In genomic region chr6:37695857-37696219, GRCh38 we compare ENCODE assay signal across 8 cellular contexts. TPM values are rescaled to one million over a fixed set of nuclear protein-coding genes. Genes with fewer than 3 reads are reported as not detected.
DNase-seq lines count a peak whose midpoint lies in the region; ATAC-seq, FAIRE-seq and TF ChIP-seq lines count a peak whose summit lies in the region.

No MANE protein-coding gene starts in this region.

- no peaks in the 10 kb centered on the region for H3K4me1 ChIP-seq in small intestine (ENCODE audit: control insufficient read depth in 2 of 2, insufficient read depth in 1 of 2, low read depth in 1 of 2, low read length in 1 of 2)

- H3K4me3 ChIP-seq in AG10803 (ENCODE audit: low read length) (peak overlapping the region; percentile 74), choroid plexus epithelial cell (ENCODE audit: low read depth, low read length) (peak overlapping the region; percentile 69), small intestine (ENCODE audit: low read depth in 1 of 2, low read length in 2 of 2) (peak overlapping the region in 1 of 2 donors; percentile 67)

- TF ChIP-seq CTCF in AG10803 (conservative IDR thresholded peaks at IDR 0.05; ENCODE audit: low read length) (no peak), choroid plexus epithelial cell (conservative IDR thresholded peaks at IDR 0.05; ENCODE audit: low read depth, low read length) (no peak), nephron (IDR thresholded peaks at IDR 0.05; ENCODE audit: unreplicated experiment in 3 of 3) (no peak)

- WGBS in small intestine, 3 donors: 3 to 14% (median 3%) methylated on average over 19 of the region's 19 CpGs

- H3K27ac Mint-ChIP-seq in IgD-negative memory B cell: peak overlapping the region in 2 of 3 donors; percentile 73 to 75
- H3K27ac Mint-ChIP-seq in nephron: peak overlapping the region in 1 of 3 experiments; percentile 10

- H3K4me1 Mint-ChIP-seq in IgD-negative memory B cell: peaks cover 6 to 25% (median 12%) of the 10 kb centered on the region in 3 donors
- peaks cover 26% of the 10 kb centered on the region for H3K4me1 Mint-ChIP-seq in nephron

- no peaks in the 10 kb centered on the region for H3K9me3 ChIP-seq in small intestine (ENCODE audit: control insufficient read depth, low read depth)

- H3K36me3 Mint-ChIP-seq in IgD-negative memory B cell: peaks cover 4% of the 10 kb centered on the region
- H3K36me3 Mint-ChIP-seq in nephron (ENCODE audit: low read depth): peaks cover 5% of the 10 kb centered on the region

- peak overlapping the region; percentile 84 to 93 (median 90) for H3K4me3 Mint-ChIP-seq in IgD-negative memory B cell
- peak overlapping the region; percentile 86 to 94 (median 88) for H3K4me3 Mint-ChIP-seq in nephron

- DNase-seq in AG10803 (ENCODE audit: low read depth) (peak; percentile 13), choroid plexus epithelial cell (ENCODE audit: low read depth) (no peak), small intestine (no peak), T-helper 9 cell (no peak)
- DNase-seq in NK-92 treated with Interleukin-12 subunit alpha and Interleukin-12 subunit beta, amount 100 ng/mL, for 24 hours (lab: John Stamatoyannopoulos, UW): no peak

- ATAC-seq in GM18502 (IDR thresholded peaks at IDR 0.05; ENCODE audit: poor library complexity, unreplicated experiment): no peak

- H3K9me3 Mint-ChIP-seq in IgD-negative memory B cell: no peaks in the 10 kb centered on the region
- no peaks in the 10 kb centered on the region for H3K9me3 Mint-ChIP-seq in nephron

- peaks cover 0 to 8% of the 10 kb centered on the region in 2 donors for H3K27me3 ChIP-seq in small intestine (ENCODE audit: control insufficient read depth in 2 of 2, insufficient read depth in 2 of 2, low read length in 2 of 2)

- H3K36me3 ChIP-seq in small intestine (ENCODE audit: control insufficient read depth in 2 of 2, insufficient read depth in 2 of 2, low read length in 2 of 2): no peaks in the 10 kb centered on the region

- peaks cover 11% of the 10 kb centered on the region for H3K27me3 Mint-ChIP-seq in IgD-negative memory B cell
- H3K27me3 Mint-ChIP-seq in nephron (ENCODE audit: low read depth): peaks cover 77% of the 10 kb centered on the region

- FAIRE-seq in small intestine (lab: Jason Lieb, UNC): no peak

- H3K27ac ChIP-seq in small intestine (ENCODE audit: low read depth in 1 of 2, low read length in 1 of 2): no peak overlapping the region

RNA-seq across cellular contexts. Expression of gene MDGA1, which starts 1.8 kb away (rescaled TPM):
- 2.9 TPM for polyA plus RNA-seq in IgD-negative memory B cell
- polyA plus RNA-seq in small intestine: 1 to 10 TPM in 2 of 3 donors, not detected in 1; 1.1 to 1.7 TPM
